In the genomic region with DNA sequence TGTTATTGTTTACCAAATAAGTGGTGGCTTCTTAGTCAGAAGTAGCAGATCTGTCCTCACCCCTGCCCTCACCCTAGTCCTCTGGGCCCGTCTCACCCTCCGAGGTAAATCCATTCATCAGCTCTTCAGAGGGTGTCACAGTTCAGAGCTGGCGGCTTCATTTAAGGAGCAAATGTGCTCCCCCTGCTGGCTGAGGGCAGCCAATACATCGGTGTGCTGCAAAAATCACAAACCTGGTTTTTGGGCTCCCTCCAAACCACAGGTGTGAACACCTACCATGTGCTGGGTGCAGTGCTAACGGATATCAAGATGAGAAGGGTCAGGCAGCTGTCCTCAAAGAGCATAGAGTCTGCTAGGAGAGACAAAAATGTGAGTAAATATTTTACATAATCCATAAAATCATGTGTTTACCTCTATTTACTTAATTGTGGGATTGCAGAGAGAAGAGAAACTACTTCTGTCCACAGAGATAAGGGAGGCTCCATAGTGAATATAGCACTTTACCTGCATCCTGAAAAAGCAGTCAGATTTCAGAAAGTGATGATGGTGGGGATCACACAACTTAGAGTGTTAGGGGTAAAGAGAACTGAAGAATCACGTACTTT, we compare ENCODE assay signal across 8 cellular contexts. TPM values are rescaled to one million over a fixed set of nuclear protein-coding genes. Genes with fewer than 3 reads are reported as not detected.
DNase-seq lines count a peak whose midpoint lies in the region; ATAC-seq and TF ChIP-seq lines count a peak whose summit lies in the region.

No MANE protein-coding gene starts in this region.

- H3K9me3 Mint-ChIP-seq in activated T-helper 17 cell treated with anti-CD3 and anti-CD28 coated beads, Interleukin-2, amount 50 U/mL, for 72 hours, result no peaks in the 10 kb centered on the region

- intact Hi-C loops in ovary (cut with DNase I), result loop anchor here in 1 of 4 donors (10.0 kb wide), 1 partner anchor 121 kb away; no protein-coding TSS in a partner anchor
- intact Hi-C loops in transverse colon (cut with DNase I; ENCODE audit: low total_unique reads), result no loop called here

- DNase-seq in NCI-H524 (lab: John Stamatoyannopoulos, UW) (peak; percentile 8 to 49), NCI-H524 treated with DMSO at 0.1 percent for 48 hours (lab: John Stamatoyannopoulos, UW) (no peak), RKO (ENCODE audit: low spot score) (peak; percentile 68), foreskin fibroblast (peak; percentile 33 to 74), ovary (peak in 4 of 5 donors; percentile 14 to 47 (median 26)), transverse colon (peak; percentile 51)

- in situ Hi-C loops in transverse colon (cut with MboI; ENCODE audit: low pct_ligation_motif_present in 1 of 4, low pct_unique_long_range_greater_than_20kb in 1 of 4, low sequenced_read_pairs in 3 of 4), result loop anchor here in 3 of 4 donors (10.0 to 25.0 kb wide), 3 partner anchors 131 to 259 kb away; no protein-coding TSS in a partner anchor

- TF ChIP-seq POLR2A in ovary (IDR thresholded peaks at IDR 0.05), result no peak
- no peak for TF ChIP-seq POLR2A in transverse colon (IDR thresholded peaks at IDR 0.05)

- H3K27ac Mint-ChIP-seq in activated T-helper 17 cell treated with anti-CD3 and anti-CD28 coated beads, Interleukin-2, amount 50 U/mL, for 72 hours, result no peak overlapping the region

- no peak for TF ChIP-seq EP300 in Ishikawa (IDR thresholded peaks at IDR 0.05; ENCODE audit: borderline replicate concordance)
- TF ChIP-seq EP300 in ovary (IDR thresholded peaks at IDR 0.05), result no peak
- no peak for TF ChIP-seq EP300 in transverse colon (IDR thresholded peaks at IDR 0.05; ENCODE audit: low read depth)

- TF ChIP-seq CTCF in foreskin fibroblast (IDR thresholded peaks at IDR 0.05; ENCODE audit: low read depth, low read length) (peak; percentile 87), ovary (IDR thresholded peaks at IDR 0.05) (peak in 2 of 3 donors; percentile 31 to 39), transverse colon (IDR thresholded peaks at IDR 0.05) (peak; percentile 71 to 86 (median 84))

- H3K4me1 ChIP-seq in ovary (ENCODE audit: insufficient read depth), result no peaks in the 10 kb centered on the region
- no peaks in the 10 kb centered on the region for H3K4me1 ChIP-seq in transverse colon

- H3K27ac ChIP-seq in ovary, result no peak overlapping the region
- no peak overlapping the region for H3K27ac ChIP-seq in transverse colon

- H3K27me3 ChIP-seq in ovary (no peaks in the 10 kb centered on the region), transverse colon (peaks cover 29% of the 10 kb centered on the region)

- peaks cover 6% of the 10 kb centered on the region for H3K4me1 Mint-ChIP-seq in activated T-helper 17 cell treated with anti-CD3 and anti-CD28 coated beads, Interleukin-2, amount 50 U/mL, for 72 hours

- H3K36me3 ChIP-seq in ovary (no peaks in the 10 kb centered on the region), transverse colon (no peaks in the 10 kb centered on the region)

- TF ChIP-seq RAD21 in Ishikawa (IDR thresholded peaks at IDR 0.05; ENCODE audit: low read depth), result peak; percentile 74

- 14 to 18% (median 14%) methylated on average over 6 of the region's 6 CpGs for WGBS in ovary, 3 donors
- 17 to 18% methylated on average over 4 to 6 of the region's 6 CpGs for WGBS in transverse colon (ENCODE audit: low coverage in 1 of 2), 2 donors

- H3K4me3 ChIP-seq in foreskin fibroblast (ENCODE audit: low read depth in 1 of 2, low read length in 2 of 2) (no peak overlapping the region), ovary (no peak overlapping the region), transverse colon (no peak overlapping the region)

- peak; percentile 68 for ATAC-seq in activated T-helper 17 cell treated with anti-CD3 and anti-CD28 coated beads, Interleukin-2, amount 50 U/mL, for 72 hours (replicated peaks)

- H3K4me3 Mint-ChIP-seq in activated T-helper 17 cell treated with anti-CD3 and anti-CD28 coated beads, Interleukin-2, amount 50 U/mL, for 72 hours, result no peak overlapping the region

- H3K27me3 Mint-ChIP-seq in activated T-helper 17 cell treated with anti-CD3 and anti-CD28 coated beads, Interleukin-2, amount 50 U/mL, for 72 hours, result peaks cover 23% of the 10 kb centered on the region

- H3K36me3 Mint-ChIP-seq in activated T-helper 17 cell treated with anti-CD3 and anti-CD28 coated beads, Interleukin-2, amount 50 U/mL, for 72 hours (ENCODE audit: low read depth), result no peaks in the 10 kb centered on the region

- H3K9me3 ChIP-seq in ovary (no peaks in the 10 kb centered on the region), transverse colon (no peaks in the 10 kb centered on the region)

TF ChIP-seq in Ishikawa, 13 proteins besides CTCF, POLR2A, EP300 and RAD21:
- TF ChIP-seq, protein P1, sequence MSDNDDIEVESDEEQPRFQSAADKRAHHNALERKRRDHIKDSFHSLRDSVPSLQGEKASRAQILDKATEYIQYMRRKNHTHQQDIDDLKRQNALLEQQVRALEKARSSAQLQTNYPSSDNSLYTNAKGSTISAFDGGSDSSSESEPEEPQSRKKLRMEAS (IDR thresholded peaks at IDR 0.05), result peak; percentile 93
- TF ChIP-seq, protein P2, sequence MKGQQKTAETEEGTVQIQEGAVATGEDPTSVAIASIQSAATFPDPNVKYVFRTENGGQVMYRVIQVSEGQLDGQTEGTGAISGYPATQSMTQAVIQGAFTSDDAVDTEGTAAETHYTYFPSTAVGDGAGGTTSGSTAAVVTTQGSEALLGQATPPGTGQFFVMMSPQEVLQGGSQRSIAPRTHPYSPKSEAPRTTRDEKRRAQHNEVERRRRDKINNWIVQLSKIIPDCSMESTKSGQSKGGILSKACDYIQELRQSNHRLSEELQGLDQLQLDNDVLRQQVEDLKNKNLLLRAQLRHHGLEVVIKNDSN (IDR thresholded peaks at IDR 0.05), result no peak

RNA-seq across cellular contexts. Expression of a gene that starts 15.5 kb away (rescaled TPM):
- total RNA-seq in activated T-helper 17 cell treated with anti-CD3 and anti-CD28 coated beads, Interleukin-2, amount 50 U/mL, for 72 hours, result not detected
- total RNA-seq in ovary (10 to 100 TPM in 1 of 7 donors, 1 to 10 TPM in 3, under 1 TPM in 3; 0.33 to 19.5 (median 1.6) TPM), transverse colon (under 1 TPM in 2 of 4 donors, not detected in 2; 0.41 to 0.79 TPM)
- polyA plus RNA-seq in ovary, result 1 to 10 TPM in 1 of 2 donors, under 1 TPM in 1; 0.13 to 3.2 TPM

Comparison
In these comparisons a context has a peak if more than half of its experiments do, and no peak if none do; other contexts are left out.
1. CTCF ChIP-seq: peak in every context shown above with its lines; median percentile 87 in foreskin fibroblast; 84 in transverse colon; 35 in ovary.